In genomic region chr2:8684421-8684884, GRCh38 we compare ENCODE assay signal across 7 cellular contexts. TPM values are rescaled to one million over a fixed set of nuclear protein-coding genes. Genes with fewer than 3 reads are reported as not detected.
DNase-seq lines count a peak whose midpoint lies in the region; ATAC-seq and TF ChIP-seq lines count a peak whose summit lies in the region.

No MANE protein-coding gene starts in this region.

- H3K9me3 Mint-ChIP-seq in activated T-cell treated with anti-CD3 and anti-CD28 coated beads, Interleukin-2, amount 50 U/mL, for 24 hours: no peaks in the 10 kb centered on the region

- no peak for TF ChIP-seq CTCF in foreskin fibroblast (IDR thresholded peaks at IDR 0.05; ENCODE audit: low read depth, low read length)
- no peak for TF ChIP-seq CTCF in psoas muscle (IDR thresholded peaks at IDR 0.05)
- TF ChIP-seq CTCF in foreskin keratinocyte (conservative IDR thresholded peaks at IDR 0.05): no peak

- peak overlapping the region; percentile 60 for H3K27ac ChIP-seq in psoas muscle
- H3K27ac ChIP-seq in foreskin keratinocyte: no peak overlapping the region

- intact Hi-C loops in psoas muscle (cut with DNase I): loop anchor here (5.0 to 10.0 kb wide), 4 partner anchors 270 to 1480 kb away; no protein-coding TSS in a partner anchor

- DNase-seq in NAMALWA (ENCODE audit: low spot score) (peak; percentile 75), foreskin fibroblast (peak in 1 of 2 donors; percentile 44), psoas muscle (no peak), foreskin keratinocyte (no peak)
- DNase-seq in activated T-cell treated with anti-CD3 and anti-CD28 coated beads, Interleukin-2, amount 50 U/mL, for 24 hours: peak; percentile 62

- H3K27me3 Mint-ChIP-seq in activated T-cell treated with anti-CD3 and anti-CD28 coated beads, Interleukin-2, amount 50 U/mL, for 24 hours: peaks cover 6% of the 10 kb centered on the region

- H3K4me1 Mint-ChIP-seq in activated T-cell treated with anti-CD3 and anti-CD28 coated beads, Interleukin-2, amount 50 U/mL, for 24 hours (ENCODE audit: low read depth): peaks cover 29% of the 10 kb centered on the region

- H3K4me3 Mint-ChIP-seq in activated T-cell treated with anti-CD3 and anti-CD28 coated beads, Interleukin-2, amount 50 U/mL, for 24 hours: peak overlapping the region; percentile 92

- H3K36me3 Mint-ChIP-seq in activated T-cell treated with anti-CD3 and anti-CD28 coated beads, Interleukin-2, amount 50 U/mL, for 24 hours (ENCODE audit: low read depth): peaks cover 29% of the 10 kb centered on the region

- H3K4me3 ChIP-seq in foreskin fibroblast (ENCODE audit: low read depth in 1 of 2, low read length in 2 of 2): peak overlapping the region; percentile 30 to 98
- peak overlapping the region; percentile 79 for H3K4me3 ChIP-seq in psoas muscle

- H3K9ac ChIP-seq in ES-I3 (ENCODE audit: low read depth, low read length): peak overlapping the region; percentile 59; the same call in 1 of the 2 replicates

- 58 to 79% (median 71%) methylated on average over 4 to 5 of the region's 5 CpGs for WGBS in psoas muscle, 3 donors

- H3K27ac Mint-ChIP-seq in activated T-cell treated with anti-CD3 and anti-CD28 coated beads, Interleukin-2, amount 50 U/mL, for 24 hours: peak overlapping the region; percentile 95

- H3K27me3 ChIP-seq in psoas muscle (ENCODE audit: insufficient read depth in 3 of 3, low read length in 2 of 3) (peaks cover 0 to 2% (median 0%) of the 10 kb centered on the region in 3 donors), foreskin keratinocyte (peaks cover 50% of the 10 kb centered on the region)

- peaks cover 9% of the 10 kb centered on the region; the same call in 1 of the 2 replicates for H3K4me1 ChIP-seq in ES-I3 (ENCODE audit: insufficient read depth, low read length)
- H3K4me1 ChIP-seq in psoas muscle: peaks cover 9% of the 10 kb centered on the region
- peaks cover 3% of the 10 kb centered on the region for H3K4me1 ChIP-seq in foreskin keratinocyte

- H3K36me3 ChIP-seq in ES-I3 (ENCODE audit: insufficient read depth, low read length) (no peaks in the 10 kb centered on the region), psoas muscle (ENCODE audit: insufficient read depth in 1 of 2, low read depth in 1 of 2) (no peaks in the 10 kb centered on the region)

- H3K9me3 ChIP-seq in ES-I3 (ENCODE audit: control insufficient read depth, insufficient read depth, low read length) (no peaks in the 10 kb centered on the region), psoas muscle (no peaks in the 10 kb centered on the region)

- ATAC-seq in psoas muscle (no peak), foreskin keratinocyte (no peak), GM19397 (IDR thresholded peaks at IDR 0.05; ENCODE audit: unreplicated experiment) (no peak)

RNA-seq across cellular contexts. Expression of gene ID2, which starts 2.6 kb away (rescaled TPM):
- total RNA-seq in psoas muscle: 10 to 100 TPM in 2 of 4 donors, 1 to 10 TPM in 2; 4.1 to 15.4 (median 11.8) TPM
- polyA plus RNA-seq in psoas muscle: 10 to 100 TPM in 2 of 3 donors, 1 to 10 TPM in 1; 7.7 to 33.0 (median 19.5) TPM
- total RNA-seq in foreskin keratinocyte: 0.81 and 1.2 TPM in 2 replicates
- polyA plus RNA-seq in foreskin keratinocyte: 0.68 and 0.71 TPM in 2 replicates

Comparison
In these comparisons a context has a peak if more than half of its experiments do, and no peak if none do; other contexts are left out.
1. DNase-seq: peak in NAMALWA (single experiment) and activated T-cell treated with anti-CD3 and anti-CD28 coated beads, Interleukin-2, amount 50 U/mL, for 24 hours (single experiment); none in psoas muscle (0 of 2) and foreskin keratinocyte (0 of 2).